8 cellular contexts compared by ENCODE assay signal in the genomic region with DNA sequence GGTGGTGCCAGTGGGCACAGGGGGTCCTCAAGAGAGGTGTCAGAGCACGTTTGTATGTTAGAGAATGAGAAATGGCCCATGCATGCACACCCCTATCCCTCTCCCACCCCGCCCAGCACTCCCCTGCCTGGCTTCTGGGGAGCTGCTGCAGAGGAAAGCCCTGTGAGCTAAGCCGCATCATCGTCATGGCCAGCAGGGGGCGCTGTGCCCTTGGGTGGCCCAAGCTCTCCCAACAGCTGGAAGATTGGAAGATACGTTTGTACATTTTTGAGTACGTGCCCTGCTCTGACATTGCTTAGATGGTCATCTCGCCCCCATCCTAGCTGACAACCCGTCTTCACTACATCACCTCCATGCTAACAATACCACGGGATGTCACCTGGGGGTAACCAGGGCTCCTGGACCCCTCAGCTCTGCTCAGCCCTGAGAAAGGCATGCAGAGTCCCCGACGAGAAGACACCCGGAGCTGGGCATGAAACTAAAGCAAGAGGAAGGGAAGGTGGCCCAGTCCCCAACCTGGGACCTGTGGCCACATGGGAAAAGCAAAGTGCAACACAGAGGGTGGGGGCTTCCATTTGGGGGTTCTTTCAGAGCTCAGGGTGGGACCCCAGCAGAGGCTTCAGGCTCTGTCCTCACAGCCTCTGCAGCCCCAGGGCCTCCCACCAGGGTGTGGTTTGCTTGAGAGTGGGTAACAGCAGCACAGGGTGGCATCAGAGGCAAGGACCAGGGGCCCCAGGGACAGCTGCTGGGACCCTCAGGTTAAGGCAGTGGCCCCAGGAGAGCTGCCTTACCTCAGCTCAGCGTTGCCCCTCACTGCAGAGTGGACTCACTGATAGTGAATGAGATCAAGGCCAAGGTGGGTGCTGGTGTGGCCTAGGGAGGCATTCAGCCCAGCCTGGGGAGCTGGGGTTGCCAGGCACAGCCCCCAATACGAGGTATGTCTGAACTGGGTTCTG.
A peak's percentile ranks its signal among the peaks of the same experiment; 100 is the strongest.
DNase-seq lines count a peak whose midpoint lies in the region; ATAC-seq, FAIRE-seq and TF ChIP-seq lines count a peak whose summit lies in the region.

No MANE protein-coding gene starts in this region.

- H3K9ac ChIP-seq in keratinocyte (ENCODE audit: control insufficient read depth, extremely low read depth, insufficient read depth, low read length) = no peak overlapping the region

- H3K4me3 Mint-ChIP-seq in activated B cell treated with CpG ODN at 0.5 μM for 24 hours = no peak overlapping the region

- POLR2A ChIA-PET in activated B cell treated with CpG ODN at 0.5 μM for 24 hours (lab: Charles Lee) = no interaction called here

- peak; percentile 43 for FAIRE-seq in keratinocyte (lab: Jason Lieb, UNC)

- no peak overlapping the region for H3K4me2 ChIP-seq in keratinocyte (ENCODE audit: control insufficient read depth, extremely low read depth, insufficient read depth, low read depth, low read length)

- no peaks in the 10 kb centered on the region for H3K9me1 ChIP-seq in keratinocyte (ENCODE audit: control insufficient read depth, extremely low read depth, insufficient read depth, low read length)

- H4K20me1 ChIP-seq in keratinocyte (ENCODE audit: control insufficient read depth, extremely low read depth, insufficient read depth, low read length) = peaks cover 2% of the 10 kb centered on the region

- DNase-seq in 8988T = peak; percentile 83
- DNase-seq in NB4 (ENCODE audit: low read depth) = peak; percentile 84
- DNase-seq in activated B cell treated with CpG ODN at 0.5 μM for 24 hours = peak; percentile 41
- peak; percentile 36 for DNase-seq in brain pericyte (ENCODE audit: low read depth, low spot score)
- peak; percentile 15 for DNase-seq in keratinocyte (ENCODE audit: low read depth, low spot score)
- peak; percentile 83 for DNase-seq in stimulated activated CD4-positive, alpha-beta T cell treated with anti-CD3 and anti-CD28 coated beads, Interleukin-1b, Interleukin-23, amount 100 ng/mL, for 48 hours

- dilution Hi-C loops in keratinocyte (cut with MboI; ENCODE audit: extremely low pct_ligation_motif_present, low sequenced_read_pairs) = no loop called here

- no peaks in the 10 kb centered on the region for H3K36me3 Mint-ChIP-seq in activated B cell treated with CpG ODN at 0.5 μM for 24 hours (ENCODE audit: low read depth)

- H3K36me3 ChIP-seq in keratinocyte (ENCODE audit: control insufficient read depth in 2 of 2, extremely low read depth in 1 of 2, insufficient read depth in 2 of 2, low read length in 2 of 2) = no peaks in the 10 kb centered on the region

- no peak for TF ChIP-seq POLR2A in NB4 (IDR thresholded peaks at IDR 0.05; ENCODE audit: extremely low read depth, insufficient read length)

- H3K4me3 ChIP-seq in NB4 (ENCODE audit: low read depth, low read length) (no peak overlapping the region), keratinocyte (ENCODE audit: control insufficient read depth in 2 of 3, extremely low read depth in 1 of 3, insufficient read depth in 2 of 3, low read depth in 1 of 3, low read length in 3 of 3) (no peak overlapping the region)

- H2AFZ ChIP-seq in keratinocyte (ENCODE audit: control insufficient read depth, low read length) = no peak overlapping the region

- CTCF ChIA-PET in activated B cell treated with CpG ODN at 0.5 μM for 24 hours (lab: Charles Lee) = interaction anchor here (0.7 to 2.8 kb wide), 13 partner anchors 11 to 293 kb away, joined by 3 to 70 read pairs (median 4); no protein-coding TSS in a partner anchor

- H3K27ac ChIP-seq in keratinocyte (ENCODE audit: control insufficient read depth, insufficient read depth, low read length) = no peak overlapping the region

- peaks cover 5% of the 10 kb centered on the region for H3K27me3 ChIP-seq in keratinocyte (ENCODE audit: control insufficient read depth, extremely low read depth, insufficient read depth, low read length)

- H3K27me3 Mint-ChIP-seq in activated B cell treated with CpG ODN at 0.5 μM for 24 hours = no peaks in the 10 kb centered on the region

- no peak overlapping the region for H3K27ac Mint-ChIP-seq in activated B cell treated with CpG ODN at 0.5 μM for 24 hours

- no peaks in the 10 kb centered on the region for H3K9me3 Mint-ChIP-seq in activated B cell treated with CpG ODN at 0.5 μM for 24 hours

- ATAC-seq in activated B cell treated with CpG ODN at 0.5 μM for 24 hours (ENCODE audit: low read depth) = no peak
- ATAC-seq in GM21423 (IDR thresholded peaks at IDR 0.05; ENCODE audit: unreplicated experiment) = no peak

- intact Hi-C loops in activated B cell treated with CpG ODN at 0.5 μM for 24 hours (cut with micrococcal nuclease) = loop anchor here (1.0 kb wide), 2 partner anchors 264 to 292 kb away; no protein-coding TSS in a partner anchor

- H3K4me1 Mint-ChIP-seq in activated B cell treated with CpG ODN at 0.5 μM for 24 hours = no peaks in the 10 kb centered on the region

- no peaks in the 10 kb centered on the region for H3K4me1 ChIP-seq in keratinocyte (ENCODE audit: control insufficient read depth, extremely low read depth, insufficient read depth, low read length)

- no peaks in the 10 kb centered on the region for H3K79me2 ChIP-seq in keratinocyte (ENCODE audit: control insufficient read depth, insufficient read depth, low read length)

- TF ChIP-seq CTCF in GM12874 (IDR thresholded peaks at IDR 0.05; ENCODE audit: insufficient read depth, low read depth, low read length) (peak; percentile 88), NB4 (IDR thresholded peaks at IDR 0.05; ENCODE audit: low read depth, low read length) (peak; percentile 87), activated B cell treated with CpG ODN at 0.5 μM for 24 hours (IDR thresholded peaks at IDR 0.05) (no peak), keratinocyte (optimal IDR thresholded peaks at IDR 0.05 in 1 of 3, IDR thresholded peaks at IDR 0.05 in 1 of 3, conservative IDR thresholded peaks at IDR 0.05 in 1 of 3; ENCODE audit: extremely low read depth in 1 of 3, insufficient read depth in 2 of 3, low read length in 3 of 3) (peak; percentile 71 to 99 (median 97))

- H3K9me3 ChIP-seq in keratinocyte (ENCODE audit: control insufficient read depth, low read depth, low read length) = no peaks in the 10 kb centered on the region

Comparison
In these comparisons a context has a peak if more than half of its experiments do, and no peak if none do; other contexts are left out.
1. DNase-seq: peak in every context shown above with its lines; median percentile 84 in NB4; 83 in 8988T; 83 in stimulated activated CD4-positive, alpha-beta T cell treated with anti-CD3 and anti-CD28 coated beads, Interleukin-1b, Interleukin-23, amount 100 ng/mL, for 48 hours; 41 in activated B cell treated with CpG ODN at 0.5 μM for 24 hours; 36 in brain pericyte; 15 in keratinocyte.